In the genomic region with DNA sequence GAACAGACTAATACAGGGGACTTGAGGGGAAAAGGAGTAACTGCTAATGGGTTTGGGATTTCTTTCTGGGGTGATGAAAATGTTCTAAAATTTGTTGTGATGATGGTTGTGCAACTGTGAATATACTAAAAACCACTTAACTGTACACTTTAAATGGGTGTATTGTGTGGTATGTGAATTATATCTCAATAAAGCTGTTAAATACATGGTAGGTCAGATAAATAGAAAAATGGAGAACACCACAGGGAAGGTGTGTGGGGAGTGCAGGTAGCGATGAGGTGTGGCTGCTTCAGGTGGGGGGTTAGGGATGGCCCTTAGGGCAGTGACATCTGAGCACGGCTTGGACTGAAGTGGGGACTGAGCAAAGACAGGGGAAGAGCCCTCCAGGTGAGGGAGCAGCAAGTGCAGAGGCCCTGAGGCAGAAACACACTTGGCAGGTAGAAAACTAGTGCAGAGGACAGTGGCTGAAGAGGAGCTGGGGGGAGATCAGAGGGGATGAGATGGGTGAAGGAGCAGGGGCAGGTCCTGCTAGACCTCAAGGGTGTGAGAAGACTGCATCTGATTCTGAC, we compare ENCODE assay signal across 11 cellular contexts. TPM values are rescaled to one million over a fixed set of nuclear protein-coding genes. Genes with fewer than 3 reads are reported as not detected.
A peak's percentile ranks its signal among the peaks of the same experiment; 100 is the strongest.
DNase-seq lines count a peak whose midpoint lies in the region; ATAC-seq and TF ChIP-seq lines count a peak whose summit lies in the region.
"Had no signal": no experiment of that assay in that cellular context is flagged by ENCODE, and none has a peak within 500 bp of the region (broad histone marks: within the 10 kb centered on the region; RNA-seq: fewer than 3 reads in every experiment).

No MANE protein-coding gene starts in this region.

- peaks cover 35% of the 10 kb centered on the region for H3K79me2 ChIP-seq in mammary epithelial cell (ENCODE audit: insufficient read depth, low read length)

- H3K4me3 ChIP-seq in right atrium auricular region (no peak overlapping the region), mammary epithelial cell (replicated peaks in 1 of 3; ENCODE audit: insufficient read depth in 1 of 3, low read depth in 2 of 3, low read length in 3 of 3) (no peak overlapping the region), vagina (no peak overlapping the region), SJCRH30 (no peak overlapping the region)
- H3K4me3 ChIP-seq: GM23248 had no signal

- H3K27ac ChIP-seq in right atrium auricular region, result peak overlapping the region; percentile 54 to 75
- peak overlapping the region; percentile 55 for H3K27ac ChIP-seq in mammary epithelial cell (ENCODE audit: insufficient read depth, low read depth, low read length)
- peak overlapping the region; percentile 96 for H3K27ac ChIP-seq in vagina
- H3K27ac ChIP-seq in SJCRH30, result no peak overlapping the region
- H3K27ac ChIP-seq: GM23248 had no signal

- H2AFZ ChIP-seq in mammary epithelial cell (ENCODE audit: low read depth, low read length), result peak overlapping the region; percentile 66
- H2AFZ ChIP-seq: GM23248 had no signal

- DNase-seq in right atrium auricular region (ENCODE audit: low spot score) (no peak), Right ventricle myocardium superior (no peak), mammary epithelial cell (no peak), nephron progenitor cell (no peak), vagina (ENCODE audit: extremely low spot score in 2 of 2) (no peak), SIG-M5 (lab: John Stamatoyannopoulos, UW) (no peak), SJCRH30 (no peak)
- DNase-seq: activated CD8-positive, alpha-beta memory T cell treated with anti-CD3 and anti-CD28 coated beads, Interleukin-2, amount 50 U/mL, for 4 hours; GM23248; NCI-H1436 treated with DMSO at 0.1 percent for 48 hours had no signal

- H3K4me1 ChIP-seq in right atrium auricular region (peaks cover 0 to 53% of the 10 kb centered on the region in 2 donors), mammary epithelial cell (ENCODE audit: insufficient read depth, low read length) (peaks cover 26% of the 10 kb centered on the region), vagina (peaks cover 75% of the 10 kb centered on the region), SJCRH30 (peaks cover 8% of the 10 kb centered on the region; the same call in 1 of the 2 replicates)

- H3K9ac ChIP-seq in mammary epithelial cell (ENCODE audit: insufficient read depth, low read length), result no peak overlapping the region
- H3K9ac ChIP-seq: GM23248 had no signal

- no peak for ATAC-seq in Right ventricle myocardium superior (ENCODE audit: poor library complexity)
- no peak for ATAC-seq in GM19351 (IDR thresholded peaks at IDR 0.05; ENCODE audit: unreplicated experiment)

- no peaks in the 10 kb centered on the region for H3K36me3 ChIP-seq in right atrium auricular region
- no peaks in the 10 kb centered on the region for H3K36me3 ChIP-seq in mammary epithelial cell (ENCODE audit: insufficient read depth, low read length)
- H3K36me3 ChIP-seq in vagina, result no peaks in the 10 kb centered on the region
- H3K36me3 ChIP-seq in SJCRH30, result no peaks in the 10 kb centered on the region

- TF ChIP-seq CTCF in right atrium auricular region (IDR thresholded peaks at IDR 0.05) (no peak), mammary epithelial cell (conservative IDR thresholded peaks at IDR 0.05 in 1 of 2, IDR thresholded peaks at IDR 0.05 in 1 of 2; ENCODE audit: extremely low read depth in 1 of 2, insufficient read depth in 1 of 2, low read depth in 1 of 2, low read length in 2 of 2) (no peak), nephron progenitor cell (IDR thresholded peaks at IDR 0.05) (no peak), vagina (IDR thresholded peaks at IDR 0.05) (no peak)

- H3K27ac Mint-ChIP-seq in nephron progenitor cell, result peak overlapping the region; percentile 50

- TF ChIP-seq POLR2A in vagina (IDR thresholded peaks at IDR 0.05), result no peak

- no peaks in the 10 kb centered on the region for H3K9me3 Mint-ChIP-seq in nephron progenitor cell

- peaks cover 7% of the 10 kb centered on the region for H3K27me3 Mint-ChIP-seq in nephron progenitor cell (ENCODE audit: low read depth, poor library complexity)

- intact Hi-C loops in Right ventricle myocardium superior (cut with DNase I) (no loop called here), mammary epithelial cell (cut with micrococcal nuclease) (loop anchor here (5.0 kb wide), 1 partner anchor 77 kb away; no protein-coding TSS in a partner anchor), vagina (cut with DNase I) (no loop called here)

- H3K4me1 Mint-ChIP-seq in nephron progenitor cell, result peaks cover 64% of the 10 kb centered on the region

- no TSS peak for BruUV-seq in mammary epithelial cell (replicated peaks; lab: Mats Ljungman, UMichigan)

- in situ Hi-C loops in mammary epithelial cell (cut with MboI; ENCODE audit: low sequenced_read_pairs in 2 of 2), result no loop called here

- peaks cover 13% of the 10 kb centered on the region for H3K36me3 Mint-ChIP-seq in nephron progenitor cell (ENCODE audit: low read depth)

- H3K9me3 ChIP-seq in right atrium auricular region, result no peaks in the 10 kb centered on the region
- no peaks in the 10 kb centered on the region for H3K9me3 ChIP-seq in mammary epithelial cell (replicated peaks; ENCODE audit: insufficient read depth, low read length)
- H3K9me3 ChIP-seq in vagina, result no peaks in the 10 kb centered on the region
- H3K9me3 ChIP-seq in SJCRH30 (replicated peaks), result no peaks in the 10 kb centered on the region

- H3K27me3 ChIP-seq in right atrium auricular region, result no peaks in the 10 kb centered on the region
- no peaks in the 10 kb centered on the region for H3K27me3 ChIP-seq in mammary epithelial cell (ENCODE audit: insufficient read depth, low read length)
- H3K27me3 ChIP-seq in vagina, result no peaks in the 10 kb centered on the region
- no peaks in the 10 kb centered on the region for H3K27me3 ChIP-seq in SJCRH30

- dilution Hi-C loops in mammary epithelial cell (cut with HindIII; ENCODE audit: low sequenced_read_pairs), result loop anchor here (5.0 kb wide), 1 partner anchor 88 kb away; no protein-coding TSS in a partner anchor

- no peak overlapping the region for H3K4me3 Mint-ChIP-seq in nephron progenitor cell

- CTCF ChIA-PET in mammary epithelial cell (lab: Charles Lee; ENCODE audit: low non-redundant PET), result no interaction called here

- H3K4me2 ChIP-seq in mammary epithelial cell (ENCODE audit: insufficient read depth, low read depth, low read length), result no peak overlapping the region

- WGBS in mammary epithelial cell (ENCODE audit: low coverage, missing lambda C conversion rate), result 61% methylated on average over 2 of the region's 2 CpGs

- H4K20me1 ChIP-seq in mammary epithelial cell (ENCODE audit: insufficient read depth, low read length), result no peaks in the 10 kb centered on the region

RNA-seq across cellular contexts. Expression of a gene that starts 20.9 kb away (rescaled TPM):
- total RNA-seq in right atrium auricular region (10 to 100 TPM in 1 of 2 donors, 1 to 10 TPM in 1; 8.3 to 11.6 TPM), Right ventricle myocardium superior (21.8 TPM), mammary epithelial cell (10 to 100 TPM; 23.0 to 29.3 TPM), vagina (30.9 TPM)
- 17.1 TPM for polyA plus RNA-seq in mammary epithelial cell
- 11.3 TPM for polyA minus RNA-seq in mammary epithelial cell
- 4.0 and 5.0 TPM in 2 replicates for total RNA-seq in SJCRH30 (2014; rRNA removed; shearing (Covaris generic))

RNA-seq across cellular contexts. Expression of a gene that starts 22.3 kb away (rescaled TPM):
- total RNA-seq in right atrium auricular region (10 to 100 TPM in 1 of 2 donors, 1 to 10 TPM in 1; 4.7 to 11.4 TPM), Right ventricle myocardium superior (9.9 TPM), mammary epithelial cell (10 to 100 TPM; 10.0 to 48.7 TPM), vagina (17.7 TPM)
- 45.2 TPM for polyA plus RNA-seq in mammary epithelial cell
- polyA minus RNA-seq in mammary epithelial cell, result 74.8 TPM
- 44.7 and 46.4 TPM in 2 replicates for total RNA-seq in SJCRH30 (2014; rRNA removed; shearing (Covaris generic))

RNA-seq across cellular contexts. Expression of a gene that starts 29.3 kb away (rescaled TPM):
- total RNA-seq in right atrium auricular region (under 1 TPM in 1 of 2 donors, not detected in 1; 0.20 TPM), Right ventricle myocardium superior (0.48 TPM), mammary epithelial cell (10 to 100 TPM in 1 of 2 donors, 1 to 10 TPM in 1; 6.7 to 11.8 TPM), vagina (10.3 TPM)
- 4.4 TPM for polyA plus RNA-seq in mammary epithelial cell
- 0.41 TPM for polyA minus RNA-seq in mammary epithelial cell
- 0.20 and 0.51 TPM in 2 replicates for total RNA-seq in SJCRH30 (2014; rRNA removed; shearing (Covaris generic))

RNA-seq across cellular contexts. Expression of a gene that starts 43.1 kb away (rescaled TPM):
- total RNA-seq in right atrium auricular region, result 10 to 100 TPM; 31.7 to 59.0 TPM
- 18.1 TPM for total RNA-seq in Right ventricle myocardium superior
- total RNA-seq in mammary epithelial cell, result 10 to 100 TPM; 14.3 to 19.6 TPM
- 21.9 TPM for polyA plus RNA-seq in mammary epithelial cell
- polyA minus RNA-seq in mammary epithelial cell, result 50.2 TPM
- total RNA-seq in vagina, result 33.1 TPM
- 19.6 and 24.3 TPM in 2 replicates for total RNA-seq in SJCRH30 (2014; rRNA removed; shearing (Covaris generic))
